In genomic region chr18:76823574-76823973, GRCh38 we compare ENCODE assay signal across 8 cellular contexts. TPM values are rescaled to one million over a fixed set of nuclear protein-coding genes. Genes with fewer than 3 reads are reported as not detected.
DNase-seq lines count a peak whose midpoint lies in the region; ATAC-seq and TF ChIP-seq lines count a peak whose summit lies in the region.

No MANE protein-coding gene starts in this region.

- peaks cover 50 to 74% (median 57%) of the 10 kb centered on the region in 3 donors for H3K4me1 Mint-ChIP-seq in CD8-positive, alpha-beta memory T cell
- peaks cover 58% of the 10 kb centered on the region for H3K4me1 Mint-ChIP-seq in brain

- TF ChIP-seq POLR2A in right lobe of liver (IDR thresholded peaks at IDR 0.05) (no peak), thyroid gland (IDR thresholded peaks at IDR 0.05) (no peak)

- no peaks in the 10 kb centered on the region for H3K9me3 Mint-ChIP-seq in CD8-positive, alpha-beta memory T cell
- peaks cover 0 to 6% (median 2%) of the 10 kb centered on the region in 5 experiments for H3K9me3 Mint-ChIP-seq in brain

- peak overlapping the region; percentile 73 to 91 (median 87) for H3K4me3 Mint-ChIP-seq in CD8-positive, alpha-beta memory T cell
- peak overlapping the region; percentile 86 to 91 (median 90) for H3K4me3 Mint-ChIP-seq in brain

- POLR2A ChIA-PET in CD8-positive, alpha-beta memory T cell (lab: Charles Lee), result no interaction called here

- peak in 1 of 5 donors; percentile 49 for DNase-seq in CD8-positive, alpha-beta memory T cell
- DNase-seq in Jurkat, Clone E6-1 (ENCODE audit: low read depth, low spot score), result no peak
- DNase-seq in right lobe of liver (peak; percentile 38 to 58 (median 48)), thyroid gland (peak in 1 of 2 donors; percentile 22)

- H3K36me3 Mint-ChIP-seq in CD8-positive, alpha-beta memory T cell, result peaks cover 0 to 8% (median 0%) of the 10 kb centered on the region in 3 donors
- peaks cover 25% of the 10 kb centered on the region for H3K36me3 Mint-ChIP-seq in brain

- no peaks in the 10 kb centered on the region for H3K27me3 ChIP-seq in CD8-positive, alpha-beta memory T cell (ENCODE audit: insufficient read depth, low read length, poor library complexity, severe bottlenecking)
- H3K27me3 ChIP-seq in right lobe of liver (no peaks in the 10 kb centered on the region), thyroid gland (no peaks in the 10 kb centered on the region)

- H3K9me3 ChIP-seq in CD8-positive, alpha-beta memory T cell (ENCODE audit: low read length), result no peaks in the 10 kb centered on the region
- H3K9me3 ChIP-seq in right lobe of liver (no peaks in the 10 kb centered on the region), thyroid gland (no peaks in the 10 kb centered on the region)

- 14% methylated on average over 1 of the region's 27 CpGs for WGBS in right lobe of liver (ENCODE audit: insufficient coverage, low coverage, low lambda C conversion rate, missing lambda C conversion rate)
- WGBS in thyroid gland, 2 donors, result 33 to 40% methylated on average over 20 to 26 of the region's 27 CpGs

- ATAC-seq in right lobe of liver (peak in 2 of 4 donors; percentile 10 to 14), HG03175 (IDR thresholded peaks at IDR 0.05; ENCODE audit: unreplicated experiment) (no peak), HG03520 (IDR thresholded peaks at IDR 0.05; ENCODE audit: unreplicated experiment) (no peak), HG03039 (IDR thresholded peaks at IDR 0.05; ENCODE audit: unreplicated experiment) (no peak)

- H3K36me3 ChIP-seq in CD8-positive, alpha-beta memory T cell (ENCODE audit: insufficient read depth, low read length), result no peaks in the 10 kb centered on the region
- H3K36me3 ChIP-seq in right lobe of liver, result no peaks in the 10 kb centered on the region
- no peaks in the 10 kb centered on the region for H3K36me3 ChIP-seq in thyroid gland

- peak overlapping the region; percentile 38 for H3K27ac ChIP-seq in CD8-positive, alpha-beta memory T cell (ENCODE audit: low read depth, low read length)
- H3K27ac ChIP-seq in right lobe of liver, result peak overlapping the region in 1 of 3 donors; percentile 89
- H3K27ac ChIP-seq in thyroid gland, result peak overlapping the region; percentile 8 to 87 (median 70)

- peaks cover 27% of the 10 kb centered on the region for H3K4me1 ChIP-seq in CD8-positive, alpha-beta memory T cell (ENCODE audit: insufficient read depth, low read length)
- H3K4me1 ChIP-seq in right lobe of liver (peaks cover 0 to 8% (median 0%) of the 10 kb centered on the region in 4 donors), thyroid gland (peaks cover 13 to 14% of the 10 kb centered on the region in 2 donors)

- CTCF ChIA-PET in CD8-positive, alpha-beta memory T cell (lab: Charles Lee), result interaction anchor here (1.4 kb wide), 1 partner anchor 20 kb away, joined by 7 read pairs; no protein-coding TSS in a partner anchor

- no peaks in the 10 kb centered on the region for H3K27me3 Mint-ChIP-seq in CD8-positive, alpha-beta memory T cell
- H3K27me3 Mint-ChIP-seq in brain, result no peaks in the 10 kb centered on the region

- intact Hi-C loops in right lobe of liver (cut with DNase I), result no loop called here
- intact Hi-C loops in thyroid gland (cut with DNase I), result no loop called here

- peak overlapping the region; percentile 65 for H3K4me3 ChIP-seq in CD8-positive, alpha-beta memory T cell (ENCODE audit: low read length)
- peak overlapping the region; percentile 75 for H3K4me3 ChIP-seq in Jurkat, Clone E6-1 (ENCODE audit: low read length)
- peak overlapping the region; percentile 49 to 73 (median 61) for H3K4me3 ChIP-seq in right lobe of liver
- peak overlapping the region in 1 of 3 donors; percentile 61 for H3K4me3 ChIP-seq in thyroid gland (replicated peaks in 1 of 3)

- peak; percentile 19 to 39 for TF ChIP-seq CTCF in brain (conservative IDR thresholded peaks at IDR 0.05)
- peak in 1 of 4 donors; percentile 27 for TF ChIP-seq CTCF in right lobe of liver (IDR thresholded peaks at IDR 0.05)
- peak in 2 of 6 experiments; percentile 7 to 14 for TF ChIP-seq CTCF in thyroid gland (IDR thresholded peaks at IDR 0.05)

- H3K27ac Mint-ChIP-seq in CD8-positive, alpha-beta memory T cell, result peak overlapping the region; percentile 79 to 93 (median 88)
- peak overlapping the region; percentile 75 to 96 (median 93) for H3K27ac Mint-ChIP-seq in brain

RNA-seq across cellular contexts. Expression of gene ZNF236, which starts 1.2 kb away (rescaled TPM):
- 10 to 100 TPM; 13.4 to 15.9 TPM for total RNA-seq in CD8-positive, alpha-beta memory T cell
- 11.1 TPM for polyA plus RNA-seq in CD8-positive, alpha-beta memory T cell
- 7.0 TPM for polyA plus RNA-seq in Jurkat, Clone E6-1 (2012; ENCODE audit: insufficient read depth, insufficient read length)
- polyA plus RNA-seq in brain (ENCODE audit: insufficient read depth, low read depth, low replicate concordance), result 3.8 TPM
- total RNA-seq in right lobe of liver (1 to 10 TPM; 3.8 to 7.6 (median 5.8) TPM), thyroid gland (10 to 100 TPM; 15.6 to 28.0 (median 20.6) TPM)
